In genomic region chr1:90841477-90841876, GRCh38 we compare ENCODE assay signal across 1 cellular context.
TF ChIP-seq lines count a peak whose summit lies in the region.

No MANE protein-coding gene starts in this region.

TF ChIP-seq in WTC11, 78 proteins besides CTCF, POLR2A, EP300 and RAD21 (continued from another document):
- TF ChIP-seq AFF4 (CRISPR knock-in tag; IDR thresholded peaks at IDR 0.05; ENCODE audit: borderline replicate concordance) (no peak), ZNF232 (CRISPR knock-in tag; IDR thresholded peaks at IDR 0.05) (no peak), IRF2 (CRISPR knock-in tag; IDR thresholded peaks at IDR 0.05; ENCODE audit: borderline replicate concordance, low read depth) (no peak), CBFB (CRISPR knock-in tag; IDR thresholded peaks at IDR 0.05; ENCODE audit: low read depth) (no peak), ZNF671 (CRISPR knock-in tag; IDR thresholded peaks at IDR 0.05) (no peak), ERG (CRISPR knock-in tag; IDR thresholded peaks at IDR 0.05) (no peak), ZNF416 (CRISPR knock-in tag; IDR thresholded peaks at IDR 0.05) (no peak), SMAD4 (CRISPR knock-in tag; IDR thresholded peaks at IDR 0.05) (no peak), FOXJ3 (CRISPR knock-in tag; IDR thresholded peaks at IDR 0.05; ENCODE audit: borderline replicate concordance) (no peak), ZNF281 (CRISPR knock-in tag; IDR thresholded peaks at IDR 0.05) (peak; percentile 44; the same call in 1 of the 2 replicates), CREM (CRISPR knock-in tag; IDR thresholded peaks at IDR 0.05) (no peak), TCF7 (CRISPR knock-in tag; IDR thresholded peaks at IDR 0.05; ENCODE audit: low read depth) (no peak), ESRRA (CRISPR knock-in tag; IDR thresholded peaks at IDR 0.05; ENCODE audit: borderline replicate concordance) (no peak), PRDM15 (CRISPR knock-in tag; IDR thresholded peaks at IDR 0.05) (no peak)
